Comparison of ENCODE assay signal across 1 cellular context in genomic region chr10:23064288-23065114, GRCh38.
TF ChIP-seq lines count a peak whose summit lies in the region.

No MANE protein-coding gene starts in this region.

TF ChIP-seq in K562, 482 proteins besides CTCF, POLR2A, EP300 and RAD21 (continued from another document and continues in another):
- TF ChIP-seq NCOA2 (IDR thresholded peaks at IDR 0.05; ENCODE audit: partially characterized antibody in 2 of 2) (no peak), TCF3 (CRISPR knock-in tag; IDR thresholded peaks at IDR 0.05) (no peak), NFRKB (IDR thresholded peaks at IDR 0.05; ENCODE audit: low read depth) (no peak), NFIC (IDR thresholded peaks at IDR 0.05) (no peak), HNRNPLL (IDR thresholded peaks at IDR 0.05; ENCODE audit: low read depth, low read length, poor library complexity, severe bottlenecking) (no peak), RBFOX2 (IDR thresholded peaks at IDR 0.05; ENCODE audit: low read depth, low read length) (no peak), ZNF316 (IDR thresholded peaks at IDR 0.05) (0 out of 2 replicates have a peak, but pooled peaks have one; percentile 3), MNT (conservative IDR thresholded peaks at IDR 0.05) (no peak), PHF8 (IDR thresholded peaks at IDR 0.05; ENCODE audit: borderline replicate concordance, low read length) (no peak), SOX6 (IDR thresholded peaks at IDR 0.05) (no peak), KLF1 (tag; IDR thresholded peaks at IDR 0.05) (no peak), CEBPB (tag; IDR thresholded peaks at IDR 0.05) (peak; percentile 54; the same call in 1 of the 2 replicates), CHD4 (IDR thresholded peaks at IDR 0.05; ENCODE audit: insufficient read depth, insufficient replicate concordance, low read depth, low read length, poor library complexity, severe bottlenecking) (no peak), MAFK (IDR thresholded peaks at IDR 0.05; ENCODE audit: low read length) (no peak), MGA (IDR thresholded peaks at IDR 0.05) (no peak), ZNF224 (CRISPR knock-in tag; IDR thresholded peaks at IDR 0.05) (no peak), NONO (IDR thresholded peaks at IDR 0.05; ENCODE audit: low read depth in 2 of 2, low read length in 1 of 2) (no peak), ZFP36 (IDR thresholded peaks at IDR 0.05; ENCODE audit: low read depth, low read length, partially characterized antibody) (no peak), TRIM24 (IDR thresholded peaks at IDR 0.05) (0 out of 4 replicates have a peak, but pooled peaks of 1 of the 2 experiments have one; percentile 16), SMC3 (conservative IDR thresholded peaks at IDR 0.05; ENCODE audit: insufficient read depth, low read depth, low read length) (no peak), NFE2L1 (tag; IDR thresholded peaks at IDR 0.05; ENCODE audit: borderline replicate concordance, low read depth) (no peak), ZNF764 (CRISPR knock-in tag; IDR thresholded peaks at IDR 0.05; ENCODE audit: low read depth) (no peak), ADNP (tag; IDR thresholded peaks at IDR 0.05) (no peak), IFI16 (CRISPR knock-in tag; IDR thresholded peaks at IDR 0.05) (no peak), DLX4 (CRISPR knock-in tag; IDR thresholded peaks at IDR 0.05) (no peak), CBFA2T2 (conservative IDR thresholded peaks at IDR 0.05) (no peak), FOXA1 (IDR thresholded peaks at IDR 0.05; ENCODE audit: borderline replicate concordance) (no peak), CC2D1A (IDR thresholded peaks at IDR 0.05) (0 out of 2 replicates have a peak, but pooled peaks have one; percentile 11), PRPF4 (IDR thresholded peaks at IDR 0.05; ENCODE audit: insufficient read depth, low read depth, low read length, poor library complexity, severe bottlenecking) (no peak), TEAD1 (CRISPR knock-in tag; IDR thresholded peaks at IDR 0.05) (no peak), FUS (optimal IDR thresholded peaks at IDR 0.05; ENCODE audit: low read depth, low read length) (no peak), C11orf30 (IDR thresholded peaks at IDR 0.05; ENCODE audit: low read depth) (peak; percentile 37; the same call in 1 of the 2 replicates), GABPA (tag; conservative IDR thresholded peaks at IDR 0.05; ENCODE audit: low read depth) (no peak), KHSRP (IDR thresholded peaks at IDR 0.05) (no peak), KDM1A (IDR thresholded peaks at IDR 0.05) (peak in 1 of 2 experiments; percentile 11; a peak in 1 of 4 replicates)
- TF ChIP-seq, protein P1, sequence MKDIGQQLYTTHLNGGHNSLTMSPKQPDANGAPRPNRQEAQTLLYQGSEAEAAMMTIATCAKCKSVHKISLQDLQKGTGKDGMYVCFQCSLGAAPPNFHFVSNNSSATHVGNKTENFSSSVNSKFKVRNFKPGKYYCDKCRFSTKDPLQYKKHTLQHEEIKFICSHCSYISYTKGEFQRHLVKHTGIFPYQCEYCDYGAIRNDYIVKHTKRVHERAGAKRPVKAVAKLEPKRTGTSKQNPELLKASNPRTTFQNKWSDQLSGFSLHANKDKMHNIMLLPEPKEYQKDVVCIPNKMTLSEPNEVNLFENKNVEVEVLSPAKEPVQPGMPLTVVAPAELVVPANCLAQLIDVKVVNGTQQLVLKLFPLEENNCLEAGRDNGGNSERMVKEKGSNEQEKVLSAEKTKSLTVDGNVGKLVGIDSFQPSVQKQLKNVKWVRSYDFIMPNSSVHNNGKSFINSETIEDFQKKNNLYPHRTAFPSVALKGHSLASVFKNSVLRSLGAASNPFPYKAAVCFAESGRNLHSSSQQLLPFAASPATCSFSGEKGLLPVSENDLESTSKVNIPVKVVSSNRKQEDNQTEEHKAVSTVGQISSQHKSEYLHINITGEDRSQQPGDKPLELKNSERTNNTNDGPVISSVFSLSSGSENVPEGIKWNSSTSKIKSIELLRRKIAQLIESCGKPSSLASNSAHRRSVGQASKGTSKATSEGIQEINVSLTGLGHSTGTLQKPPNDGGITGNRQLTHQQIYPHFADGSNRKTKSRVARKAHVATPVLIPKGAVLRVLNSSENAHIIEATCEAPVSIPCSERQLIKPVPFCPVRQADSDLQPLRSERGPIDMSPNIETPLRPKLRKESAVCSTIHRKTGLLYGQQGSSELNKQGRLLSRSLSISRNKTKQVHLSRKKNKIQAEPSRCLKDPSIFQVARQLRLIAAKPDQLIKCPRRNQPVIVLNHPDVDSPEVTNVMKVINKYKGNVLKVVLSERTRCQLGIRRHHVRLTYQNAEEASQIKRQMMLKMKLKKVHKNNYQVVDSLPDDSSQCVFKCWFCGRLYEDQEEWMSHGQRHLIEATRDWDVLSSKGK (CRISPR knock-in tag; IDR thresholded peaks at IDR 0.05) = no peak
- TF ChIP-seq, protein P2, sequence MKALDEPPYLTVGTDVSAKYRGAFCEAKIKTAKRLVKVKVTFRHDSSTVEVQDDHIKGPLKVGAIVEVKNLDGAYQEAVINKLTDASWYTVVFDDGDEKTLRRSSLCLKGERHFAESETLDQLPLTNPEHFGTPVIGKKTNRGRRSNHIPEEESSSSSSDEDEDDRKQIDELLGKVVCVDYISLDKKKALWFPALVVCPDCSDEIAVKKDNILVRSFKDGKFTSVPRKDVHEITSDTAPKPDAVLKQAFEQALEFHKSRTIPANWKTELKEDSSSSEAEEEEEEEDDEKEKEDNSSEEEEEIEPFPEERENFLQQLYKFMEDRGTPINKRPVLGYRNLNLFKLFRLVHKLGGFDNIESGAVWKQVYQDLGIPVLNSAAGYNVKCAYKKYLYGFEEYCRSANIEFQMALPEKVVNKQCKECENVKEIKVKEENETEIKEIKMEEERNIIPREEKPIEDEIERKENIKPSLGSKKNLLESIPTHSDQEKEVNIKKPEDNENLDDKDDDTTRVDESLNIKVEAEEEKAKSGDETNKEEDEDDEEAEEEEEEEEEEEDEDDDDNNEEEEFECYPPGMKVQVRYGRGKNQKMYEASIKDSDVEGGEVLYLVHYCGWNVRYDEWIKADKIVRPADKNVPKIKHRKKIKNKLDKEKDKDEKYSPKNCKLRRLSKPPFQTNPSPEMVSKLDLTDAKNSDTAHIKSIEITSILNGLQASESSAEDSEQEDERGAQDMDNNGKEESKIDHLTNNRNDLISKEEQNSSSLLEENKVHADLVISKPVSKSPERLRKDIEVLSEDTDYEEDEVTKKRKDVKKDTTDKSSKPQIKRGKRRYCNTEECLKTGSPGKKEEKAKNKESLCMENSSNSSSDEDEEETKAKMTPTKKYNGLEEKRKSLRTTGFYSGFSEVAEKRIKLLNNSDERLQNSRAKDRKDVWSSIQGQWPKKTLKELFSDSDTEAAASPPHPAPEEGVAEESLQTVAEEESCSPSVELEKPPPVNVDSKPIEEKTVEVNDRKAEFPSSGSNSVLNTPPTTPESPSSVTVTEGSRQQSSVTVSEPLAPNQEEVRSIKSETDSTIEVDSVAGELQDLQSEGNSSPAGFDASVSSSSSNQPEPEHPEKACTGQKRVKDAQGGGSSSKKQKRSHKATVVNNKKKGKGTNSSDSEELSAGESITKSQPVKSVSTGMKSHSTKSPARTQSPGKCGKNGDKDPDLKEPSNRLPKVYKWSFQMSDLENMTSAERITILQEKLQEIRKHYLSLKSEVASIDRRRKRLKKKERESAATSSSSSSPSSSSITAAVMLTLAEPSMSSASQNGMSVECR (CRISPR knock-in tag; IDR thresholded peaks at IDR 0.05) = no peak
